9 cellular contexts compared by ENCODE assay signal in genomic region chr14:31286456-31287293, GRCh38.
A peak's percentile ranks its signal among the peaks of the same experiment; 100 is the strongest.
DNase-seq lines count a peak whose midpoint lies in the region; ATAC-seq and TF ChIP-seq lines count a peak whose summit lies in the region.
"Had no signal": no experiment of that assay in that cellular context is flagged by ENCODE, and none has a peak within 500 bp of the region (broad histone marks: within the 10 kb centered on the region; RNA-seq: fewer than 3 reads in every experiment).

No MANE protein-coding gene starts in this region.

- CTCF ChIA-PET in activated naive CD4-positive, alpha-beta T cell treated with anti-CD3 and anti-CD28 coated beads, Interleukin-2, amount 10 ng/mL, durations not matched to agents 7 days and 5 days (lab: Charles Lee) = interaction anchor here (0.6 kb wide), 1 partner anchor 385 kb away, joined by 3 read pairs; no protein-coding TSS in a partner anchor

- ATAC-seq in stimulated activated naive CD8-positive, alpha-beta T cell treated with anti-CD3 and anti-CD28 coated beads, Interleukin-15, amount 100 ng/mL, for 72 hours = peak; percentile 46

- peak; percentile 45 for TF ChIP-seq CTCF in fibroblast of villous mesenchyme (IDR thresholded peaks at IDR 0.05; ENCODE audit: insufficient read depth, low read depth, low read length)

- H3K4me3 ChIP-seq in fibroblast of villous mesenchyme (ENCODE audit: low read depth, low read length) = no peak overlapping the region
- H3K4me3 ChIP-seq: gastrocnemius medialis had no signal

- DNase-seq in activated naive CD4-positive, alpha-beta T cell treated with anti-CD3 and anti-CD28 coated beads, Interleukin-2, amount 10 ng/mL, durations not matched to agents 7 days and 5 days = peak; percentile 22
- no peak for DNase-seq in activated naive CD4-positive, alpha-beta T cell (lab: John Stamatoyannopoulos, UW)
- DNase-seq in SW480 (ENCODE audit: low spot score) (peak; percentile 14), fibroblast of villous mesenchyme (ENCODE audit: low read depth) (no peak), NCI-H524 treated with DMSO at 0.1 percent for 48 hours (lab: John Stamatoyannopoulos, UW) (no peak), C1 segment of cervical spinal cord (lab: John Stamatoyannopoulos, UW) (no peak), HK-2 (ENCODE audit: unreplicated experiment) (no peak)
- no peak for DNase-seq in stimulated activated naive CD8-positive, alpha-beta T cell treated with anti-CD3 and anti-CD28 coated beads, Interleukin-15, amount 100 ng/mL, for 72 hours
- DNase-seq: gastrocnemius medialis had no signal

- peaks cover 4% of the 10 kb centered on the region for H3K4me1 Mint-ChIP-seq in activated naive CD4-positive, alpha-beta T cell treated with anti-CD3 and anti-CD28 coated beads, Interleukin-2, amount 10 ng/mL, durations not matched to agents 7 days and 5 days
- peaks cover 6% of the 10 kb centered on the region for H3K4me1 Mint-ChIP-seq in stimulated activated naive CD8-positive, alpha-beta T cell treated with anti-CD3 and anti-CD28 coated beads, Interleukin-15, amount 100 ng/mL, for 72 hours

- no peaks in the 10 kb centered on the region for H3K27me3 Mint-ChIP-seq in activated naive CD4-positive, alpha-beta T cell treated with anti-CD3 and anti-CD28 coated beads, Interleukin-2, amount 10 ng/mL, durations not matched to agents 7 days and 5 days
- no peaks in the 10 kb centered on the region for H3K27me3 Mint-ChIP-seq in stimulated activated naive CD8-positive, alpha-beta T cell treated with anti-CD3 and anti-CD28 coated beads, Interleukin-15, amount 100 ng/mL, for 72 hours

- peaks cover 2% of the 10 kb centered on the region for H3K9me3 Mint-ChIP-seq in activated naive CD4-positive, alpha-beta T cell treated with anti-CD3 and anti-CD28 coated beads, Interleukin-2, amount 10 ng/mL, durations not matched to agents 7 days and 5 days
- H3K9me3 Mint-ChIP-seq in stimulated activated naive CD8-positive, alpha-beta T cell treated with anti-CD3 and anti-CD28 coated beads, Interleukin-15, amount 100 ng/mL, for 72 hours = peaks cover 0 to 12% of the 10 kb centered on the region in 2 donors

- H3K4me3 Mint-ChIP-seq in activated naive CD4-positive, alpha-beta T cell treated with anti-CD3 and anti-CD28 coated beads, Interleukin-2, amount 10 ng/mL, durations not matched to agents 7 days and 5 days = no peak overlapping the region
- no peak overlapping the region for H3K4me3 Mint-ChIP-seq in stimulated activated naive CD8-positive, alpha-beta T cell treated with anti-CD3 and anti-CD28 coated beads, Interleukin-15, amount 100 ng/mL, for 72 hours

- no peak overlapping the region for H3K27ac Mint-ChIP-seq in activated naive CD4-positive, alpha-beta T cell treated with anti-CD3 and anti-CD28 coated beads, Interleukin-2, amount 10 ng/mL, durations not matched to agents 7 days and 5 days
- no peak overlapping the region for H3K27ac Mint-ChIP-seq in stimulated activated naive CD8-positive, alpha-beta T cell treated with anti-CD3 and anti-CD28 coated beads, Interleukin-15, amount 100 ng/mL, for 72 hours

- no peaks in the 10 kb centered on the region for H3K36me3 Mint-ChIP-seq in activated naive CD4-positive, alpha-beta T cell treated with anti-CD3 and anti-CD28 coated beads, Interleukin-2, amount 10 ng/mL, durations not matched to agents 7 days and 5 days

Comparison
In these comparisons a context has a peak if more than half of its experiments do, and no peak if none do; other contexts are left out.
1. DNase-seq: peak in activated naive CD4-positive, alpha-beta T cell treated with anti-CD3 and anti-CD28 coated beads, Interleukin-2, amount 10 ng/mL, durations not matched to agents 7 days and 5 days (single experiment) and SW480 (single experiment); none in activated naive CD4-positive, alpha-beta T cell (0 of 4), fibroblast of villous mesenchyme (single experiment), stimulated activated naive CD8-positive, alpha-beta T cell treated with anti-CD3 and anti-CD28 coated beads, Interleukin-15, amount 100 ng/mL, for 72 hours (0 of 2), NCI-H524 treated with DMSO at 0.1 percent for 48 hours (single experiment), C1 segment of cervical spinal cord (0 of 14) and HK-2 (single experiment).